22 cellular contexts compared by ENCODE assay signal in the genomic region with DNA sequence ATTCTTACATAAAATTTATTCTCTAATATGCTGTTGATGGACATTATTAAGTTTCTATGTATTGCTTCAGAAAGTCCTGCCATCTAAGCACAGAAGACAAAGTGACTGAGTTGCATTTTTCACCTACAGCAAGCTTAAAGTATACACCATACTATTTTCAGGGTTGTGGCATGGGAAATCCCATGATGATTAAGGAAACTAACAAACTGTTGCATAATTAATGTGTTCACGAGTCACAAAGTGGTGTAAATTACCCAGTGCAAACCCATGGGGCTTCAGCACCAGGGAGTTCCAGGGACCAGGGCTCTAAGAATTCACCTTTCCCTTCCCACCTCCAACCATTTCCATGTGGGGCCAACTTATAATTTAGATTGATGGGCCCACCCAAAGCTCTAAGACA.
"Had no signal": no experiment of that assay in that cellular context is flagged by ENCODE, and none has a peak within 500 bp of the region (broad histone marks: within the 10 kb centered on the region; RNA-seq: fewer than 3 reads in every experiment).

No MANE protein-coding gene starts in this region.

- H3K4me3 ChIP-seq: SK-N-MC had no signal

- H3K27ac ChIP-seq: SK-N-MC had no signal

- DNase-seq: activated B cell treated with CpG ODN at 0.5 μM for 24 hours; activated CD4-positive, alpha-beta T cell treated with anti-CD3 and anti-CD28 coated beads for 1 hour; activated CD4-positive, alpha-beta T cell treated with anti-CD3 and anti-CD28 coated beads, Interleukin-2, amount 10 ng/mL, durations not matched to agents 24 days and 14 days; activated CD4-positive, alpha-beta T cell treated with anti-CD3 and anti-CD28 coated beads, Interleukin-2, amount 50 U/mL, for 48 hours; activated CD8-positive, alpha-beta memory T cell treated with anti-CD3 and anti-CD28 coated beads, Interleukin-2, amount 10 ng/mL, durations not matched to agents 7 days and 5 days; activated gamma-delta T cell; activated naive CD4-positive, alpha-beta T cell treated with anti-CD3 and anti-CD28 coated beads for 36 hours; activated T-cell treated with anti-CD3 and anti-CD28 coated beads, Interleukin-2, amount 50 U/mL, for 24 hours; central memory CD4-positive, alpha-beta T cell; NCI-H1048; NCI-H146; NCI-H187 treated with DMSO at 0.1 percent for 48 hours; NCI-H2081 treated with DMSO at 0.1 percent for 48 hours; NCI-H446; NCI-H526; NCI-H82; PC-3; SIG-M5; T-cell; T-helper 2 cell; T1000 had no signal
